ENCODE assay signal across 8 cellular contexts in genomic region chr19:45730389-45731288, GRCh38. TPM values are rescaled to one million over a fixed set of nuclear protein-coding genes. Genes with fewer than 3 reads are reported as not detected.
DNase-seq lines count a peak whose midpoint lies in the region; TF ChIP-seq lines count a peak whose summit lies in the region.

Gene FBXO46 (minus strand): TSS chr19:45730896. CDS start chr19:45713495, 17,401 bp downstream.

- H4K20me1 ChIP-seq in SK-N-SH (ENCODE audit: insufficient read depth), result no peaks in the 10 kb centered on the region

- TF ChIP-seq RAD21 in SK-N-SH (IDR thresholded peaks at IDR 0.05; ENCODE audit: low read length), result peak; percentile 16; the same call in 1 of the 2 replicates

- H3K9me2 ChIP-seq in SK-N-SH, result no peaks in the 10 kb centered on the region

- peaks cover 54% of the 10 kb centered on the region for H3K79me2 ChIP-seq in SK-N-SH (ENCODE audit: insufficient read depth)

- DNase-seq in GM06990 (ENCODE audit: extremely low read depth, insufficient read length) (peak; percentile 89), HFF-Myc (ENCODE audit: extremely low read depth, low read depth) (peak; percentile 94), NCI-H1048 (lab: John Stamatoyannopoulos, UW) (peak; percentile 94), SK-N-SH (peak; percentile 97), germinal center (ENCODE audit: low spot score) (peak; percentile 96), non-pigmented ciliary epithelial cell (ENCODE audit: low read depth) (peak; percentile 93), suprapubic skin (ENCODE audit: low spot score in 2 of 2) (peak; percentile 97 to 98)
- peak; percentile 94 for DNase-seq in activated naive CD4-positive, alpha-beta T cell treated with anti-CD3 and anti-CD28 coated beads, Interleukin-2, amount 50 U/mL, for 16 hours

- POLR2A ChIA-PET in SK-N-SH (lab: Yijun Ruan, JAX), result interaction anchor here (0.9 to 2.0 kb wide), 8 partner anchors 12 to 638 kb away, joined by 3 to 9 read pairs (median 4); partner anchors contain the start of genes QPCTL, SIX5 and SNRPD2

- TF ChIP-seq CTCF in GM06990 (IDR thresholded peaks at IDR 0.05; ENCODE audit: insufficient read depth, low read length, poor library complexity, severe bottlenecking) (peak; percentile 40), HFF-Myc (IDR thresholded peaks at IDR 0.05; ENCODE audit: low read depth, low read length, missing control alignments) (no peak), SK-N-SH (IDR thresholded peaks at IDR 0.05) (peak; percentile 40), suprapubic skin (IDR thresholded peaks at IDR 0.05) (no peak)

- peak within 1 kb of the TSS; percentile 87 for H3K4me3 ChIP-seq in GM06990 (replicated peaks; ENCODE audit: low read depth, low read length)
- H3K4me3 ChIP-seq in HFF-Myc (replicated peaks; ENCODE audit: low read depth, low read length), result peak within 1 kb of the TSS; percentile 95
- peak within 1 kb of the TSS; percentile 67 to 77 for H3K4me3 ChIP-seq in SK-N-SH (ENCODE audit: low read depth in 2 of 2, low read length in 1 of 2)
- H3K4me3 ChIP-seq in suprapubic skin, result peak within 1 kb of the TSS; percentile 95

- H3K27ac ChIP-seq in SK-N-SH (ENCODE audit: low read depth in 2 of 2, low read length in 1 of 2) (peak within 1 kb of the TSS; percentile 30 to 55; a peak in 2 of 4 replicates), suprapubic skin (peak within 1 kb of the TSS; percentile 83)

- under 1% methylated on average over 48 of the region's 48 CpGs for WGBS in SK-N-SH (ENCODE audit: low lambda C conversion rate)
- WGBS in suprapubic skin, result under 1% methylated on average over 48 of the region's 48 CpGs

- H3K9me3 ChIP-seq in SK-N-SH (no peaks in the 10 kb centered on the region), suprapubic skin (no peaks in the 10 kb centered on the region)

- H3K36me3 ChIP-seq in GM06990 (ENCODE audit: control insufficient read depth, insufficient read depth, low read length) (peaks cover 5% of the 10 kb centered on the region), SK-N-SH (replicated peaks in 1 of 2; ENCODE audit: control insufficient read depth in 1 of 2, insufficient read depth in 2 of 2, low read length in 1 of 2) (no peaks in the 10 kb centered on the region), suprapubic skin (peaks cover under 1% of the 10 kb centered on the region)

- peak in 1 of 2 donors; percentile 18 for TF ChIP-seq POLR2A in suprapubic skin (IDR thresholded peaks at IDR 0.05)

- peak within 1 kb of the TSS; percentile 98 for H2AFZ ChIP-seq in SK-N-SH (ENCODE audit: low read depth)

- H3F3A ChIP-seq in SK-N-SH (replicated peaks; ENCODE audit: insufficient read depth), result no peaks in the 10 kb centered on the region

- peak within 1 kb of the TSS; percentile 93 for H3K4me2 ChIP-seq in SK-N-SH

- TF ChIP-seq EP300 in SK-N-SH (IDR thresholded peaks at IDR 0.05; ENCODE audit: borderline replicate concordance in 1 of 2, low read depth in 1 of 2, low read length in 1 of 2) (no peak; a peak in 1 of 4 replicates), suprapubic skin (IDR thresholded peaks at IDR 0.05) (no peak)

- no peaks in the 10 kb centered on the region for H3K27me3 ChIP-seq in GM06990 (replicated peaks; ENCODE audit: control insufficient read depth, insufficient read depth, low read length)
- H3K27me3 ChIP-seq in SK-N-SH (ENCODE audit: insufficient read depth), result no peaks in the 10 kb centered on the region
- no peaks in the 10 kb centered on the region for H3K27me3 ChIP-seq in suprapubic skin

- CTCF ChIA-PET in SK-N-SH (lab: Yijun Ruan, JAX), result interaction anchor here (0.7 to 2.1 kb wide), 10 partner anchors 10 to 74 kb away, joined by 3 to 10 read pairs (median 3); partner anchors contain the start of genes QPCTL, SIX5 and SNRPD2

- peaks cover 0 to 3% of the 10 kb centered on the region in 2 experiments; a peak in 1 of 4 replicates for H3K4me1 ChIP-seq in SK-N-SH (ENCODE audit: control insufficient read depth in 1 of 2, insufficient read depth in 2 of 2, low read depth in 1 of 2, low read length in 1 of 2)
- peaks cover 27% of the 10 kb centered on the region for H3K4me1 ChIP-seq in suprapubic skin

- H3K9ac ChIP-seq in SK-N-SH, result peak within 1 kb of the TSS; percentile 81

TF ChIP-seq in SK-N-SH, 30 proteins besides CTCF, POLR2A, EP300 and RAD21 (continues in another document):
- TF ChIP-seq TCF12 (IDR thresholded peaks at IDR 0.05), result peak; percentile 52; the same call in 1 of the 2 replicates
- no peak for TF ChIP-seq RFX5 (IDR thresholded peaks at IDR 0.05; ENCODE audit: low read length)
- TF ChIP-seq REST (IDR thresholded peaks at IDR 0.05; ENCODE audit: low read depth, low read length), result no peak
- TF ChIP-seq MAX (IDR thresholded peaks at IDR 0.05; ENCODE audit: low read depth), result peak; percentile 63; the same call in 1 of the 2 replicates
- TF ChIP-seq TEAD4 (IDR thresholded peaks at IDR 0.05; ENCODE audit: borderline replicate concordance, insufficient read depth), result no peak
- TF ChIP-seq MXI1 (IDR thresholded peaks at IDR 0.05; ENCODE audit: low read depth, low read length), result peak; percentile 64
- no peak for TF ChIP-seq GATA2 (CRISPR knock-in tag; IDR thresholded peaks at IDR 0.05)
- TF ChIP-seq RXRA (IDR thresholded peaks at IDR 0.05; ENCODE audit: borderline replicate concordance, low read depth), result no peak
- no peak for TF ChIP-seq EZH2phosphoT487 (IDR thresholded peaks at IDR 0.05; ENCODE audit: borderline replicate concordance, low read depth)
- TF ChIP-seq USF1 (IDR thresholded peaks at IDR 0.05; ENCODE audit: borderline replicate concordance, low read depth), result no peak
- TF ChIP-seq FOXM1 (IDR thresholded peaks at IDR 0.05; ENCODE audit: low read depth), result no peak
- 0 out of 2 replicates have a peak, but pooled peaks have one; percentile 38 for TF ChIP-seq RCOR1 (IDR thresholded peaks at IDR 0.05; ENCODE audit: low read length)
- TF ChIP-seq GABPA (IDR thresholded peaks at IDR 0.05; ENCODE audit: low read depth), result peak; percentile 82
- peak; percentile 37; the same call in 1 of the 2 replicates for TF ChIP-seq NFIC (IDR thresholded peaks at IDR 0.05; ENCODE audit: borderline replicate concordance)
- no peak for TF ChIP-seq SMC3 (IDR thresholded peaks at IDR 0.05; ENCODE audit: low read depth, low read length)
- TF ChIP-seq MEF2A (IDR thresholded peaks at IDR 0.05; ENCODE audit: borderline replicate concordance, low read depth), result no peak
- TF ChIP-seq YY1 (IDR thresholded peaks at IDR 0.05; ENCODE audit: low read depth), result peak; percentile 87
- peak; percentile 46; the same call in 1 of the 2 replicates for TF ChIP-seq TAF1 (IDR thresholded peaks at IDR 0.05; ENCODE audit: borderline replicate concordance, low read depth, low read length)
- no peak for TF ChIP-seq FOXJ3 (CRISPR knock-in tag; IDR thresholded peaks at IDR 0.05)
- peak; percentile 91 for TF ChIP-seq SIN3A (IDR thresholded peaks at IDR 0.05; ENCODE audit: borderline replicate concordance, low read depth, low read length)
- TF ChIP-seq ELF1 (IDR thresholded peaks at IDR 0.05), result peak; percentile 99
- TF ChIP-seq IRF3 (IDR thresholded peaks at IDR 0.05; ENCODE audit: low read depth, low read length), result no peak

RNA-seq across cellular contexts. Expression of gene FBXO46, which starts in this region (rescaled TPM):
- polyA plus RNA-seq in SK-N-SH (2012; rRNA removed), result 2.8 and 5.6 TPM in 2 replicates
- polyA plus RNA-seq in SK-N-SH (2012; cell fraction: cytosol; rRNA removed), result 2.5 and 3.9 TPM in 2 replicates
- polyA plus RNA-seq in SK-N-SH (2012; cell fraction: nucleus; rRNA removed), result 20.4 and 25.2 TPM in 2 replicates
- 10 to 100 TPM; 13.5 to 24.1 (median 15.7) TPM for total RNA-seq in suprapubic skin

Comparison
In these comparisons a context has a peak if more than half of its experiments do, and no peak if none do; other contexts are left out.
1. Peak in every context shown above with its lines: DNase-seq, H3K4me3 ChIP-seq and H3K27ac ChIP-seq.
2. CTCF ChIP-seq: peak in GM06990 (single experiment) and SK-N-SH (single experiment); none in HFF-Myc (single experiment) and suprapubic skin (0 of 2).